9 cellular contexts compared by ENCODE assay signal in genomic region chr9:116149844-116150243, GRCh38. TPM values are rescaled to one million over a fixed set of nuclear protein-coding genes. Genes with fewer than 3 reads are reported as not detected.
DNase-seq lines count a peak whose midpoint lies in the region; ATAC-seq and TF ChIP-seq lines count a peak whose summit lies in the region.
"Had no signal": no experiment of that assay in that cellular context is flagged by ENCODE, and none has a peak within 500 bp of the region (broad histone marks: within the 10 kb centered on the region; RNA-seq: fewer than 3 reads in every experiment).

No MANE protein-coding gene starts in this region.

- H3K36me3 Mint-ChIP-seq in activated CD4-positive, alpha-beta T cell treated with anti-CD3 and anti-CD28 coated beads, Interleukin-2, amount 10 ng/mL, durations not matched to agents 24 days and 14 days (ENCODE audit: low read depth) = peaks cover 2% of the 10 kb centered on the region

- intact Hi-C loops in left ventricle myocardium superior (cut with micrococcal nuclease) = loop anchor here (10.0 kb wide), 1 partner anchor 265 kb away; no protein-coding TSS in a partner anchor
- intact Hi-C loops in activated CD4-positive, alpha-beta T cell treated with anti-CD3 and anti-CD28 coated beads, Interleukin-2, amount 10 ng/mL, durations not matched to agents 24 days and 14 days (cut with micrococcal nuclease) = loop anchor here (10.0 kb wide), 2 partner anchors 425 to 515 kb away; no protein-coding TSS in a partner anchor

- no peak for DNase-seq in GM12864 (ENCODE audit: low read depth)
- DNase-seq in SK-N-DZ (ENCODE audit: low spot score) = peak; percentile 12
- DNase-seq in left ventricle myocardium superior = no peak
- DNase-seq in T-helper 9 cell = no peak
- no peak for DNase-seq in activated CD4-positive, alpha-beta T cell treated with anti-CD3 and anti-CD28 coated beads, Interleukin-2, amount 10 ng/mL, durations not matched to agents 24 days and 14 days

- no peak overlapping the region for H3K27ac Mint-ChIP-seq in activated CD4-positive, alpha-beta T cell treated with anti-CD3 and anti-CD28 coated beads, Interleukin-2, amount 10 ng/mL, durations not matched to agents 24 days and 14 days

- no peak overlapping the region for H3K4me3 Mint-ChIP-seq in activated CD4-positive, alpha-beta T cell treated with anti-CD3 and anti-CD28 coated beads, Interleukin-2, amount 10 ng/mL, durations not matched to agents 24 days and 14 days

- no peak overlapping the region for H3K4me3 ChIP-seq in GM12864 (ENCODE audit: low read depth, low read length)
- H3K4me3 ChIP-seq: SJSA1 had no signal

- H3K4me1 Mint-ChIP-seq in activated CD4-positive, alpha-beta T cell treated with anti-CD3 and anti-CD28 coated beads, Interleukin-2, amount 10 ng/mL, durations not matched to agents 24 days and 14 days = peaks cover 2% of the 10 kb centered on the region

- H3K27me3 Mint-ChIP-seq in activated CD4-positive, alpha-beta T cell treated with anti-CD3 and anti-CD28 coated beads, Interleukin-2, amount 10 ng/mL, durations not matched to agents 24 days and 14 days = peaks cover 39% of the 10 kb centered on the region

- ATAC-seq in HG02571 (IDR thresholded peaks at IDR 0.05; ENCODE audit: unreplicated experiment) = peak; percentile 68
- ATAC-seq in left ventricle myocardium superior = peak; percentile 52
- ATAC-seq in GM19467 (IDR thresholded peaks at IDR 0.05; ENCODE audit: unreplicated experiment) = no peak
- ATAC-seq in GM19452 (IDR thresholded peaks at IDR 0.05; ENCODE audit: unreplicated experiment) = no peak

- no peaks in the 10 kb centered on the region for H3K9me3 Mint-ChIP-seq in activated CD4-positive, alpha-beta T cell treated with anti-CD3 and anti-CD28 coated beads, Interleukin-2, amount 10 ng/mL, durations not matched to agents 24 days and 14 days

- TF ChIP-seq CTCF in GM12864 (IDR thresholded peaks at IDR 0.05; ENCODE audit: low read depth, low read length, missing control alignments) = peak; percentile 65

RNA-seq across cellular contexts. Expression of gene PAPPA, which starts 3.7 kb away (rescaled TPM):
- not detected in 2 replicates for polyA plus RNA-seq in SK-N-DZ (2014; cell fraction: cytosol; rRNA removed)
- not detected in 2 replicates for polyA plus RNA-seq in SK-N-DZ (2014; cell fraction: nucleus; rRNA removed)
- 1.1 TPM for total RNA-seq in left ventricle myocardium superior
- not detected in 2 replicates for total RNA-seq in activated CD4-positive, alpha-beta T cell treated with anti-CD3 and anti-CD28 coated beads, Interleukin-2, amount 10 ng/mL, durations not matched to agents 24 days and 14 days

Comparison
In these comparisons a context has a peak if more than half of its experiments do, and no peak if none do; other contexts are left out.
1. ATAC-seq: peak in HG02571 (single experiment) and left ventricle myocardium superior (single experiment); none in GM19467 (single experiment) and GM19452 (single experiment).